8 cellular contexts compared by ENCODE assay signal in the genomic region with DNA sequence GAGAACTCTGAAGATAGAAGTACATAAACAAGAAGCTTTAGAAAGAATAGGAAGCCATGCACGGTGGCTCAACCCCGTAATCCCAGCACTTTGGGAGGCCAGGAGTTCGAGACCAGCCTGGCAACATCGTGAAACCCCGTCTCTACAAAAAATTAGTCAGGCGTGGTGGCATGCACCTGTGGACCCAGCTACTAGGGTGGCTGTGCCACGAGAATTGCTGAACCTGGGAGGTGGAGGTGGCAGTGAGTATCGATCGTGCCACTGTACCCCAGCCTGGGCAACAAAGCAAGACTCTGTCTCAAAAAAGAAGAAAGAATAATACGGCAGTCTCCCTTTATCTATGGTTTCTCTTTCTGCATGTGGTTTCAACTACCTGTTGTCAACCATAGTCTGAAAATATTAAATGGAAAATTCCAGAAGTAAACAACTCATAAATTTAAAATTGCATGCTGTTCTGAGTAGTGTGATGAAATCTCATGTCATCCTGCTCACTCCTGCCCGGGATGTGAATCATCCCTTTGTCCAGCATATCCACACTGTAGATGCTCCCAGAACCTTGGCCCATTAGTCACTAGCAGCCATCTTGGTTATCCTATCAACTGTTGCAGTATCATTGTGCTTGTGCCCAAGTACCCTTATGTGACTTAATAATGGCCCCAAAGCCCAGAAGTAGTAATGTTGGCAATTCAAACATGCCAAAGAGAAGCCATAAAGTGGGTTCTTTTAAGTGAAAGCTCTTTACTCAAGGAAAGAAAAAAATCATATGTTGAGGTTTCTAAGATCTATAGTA. TPM values are rescaled to one million over a fixed set of nuclear protein-coding genes. Genes with fewer than 3 reads are reported as not detected.
A peak's percentile ranks its signal among the peaks of the same experiment; 100 is the strongest.
DNase-seq lines count a peak whose midpoint lies in the region; ATAC-seq and TF ChIP-seq lines count a peak whose summit lies in the region.

No MANE protein-coding gene starts in this region.

- no peaks in the 10 kb centered on the region for H3K9me3 ChIP-seq in right atrium auricular region

- CTCF ChIA-PET in activated CD4-positive, alpha-beta memory T cell treated with anti-CD3 and anti-CD28 coated beads, Interleukin-2, amount 10 ng/mL, durations not matched to agents 7 days and 5 days (lab: Charles Lee) = interaction anchor here (1.2 kb wide), 1 partner anchor 18 kb away, joined by 4 read pairs; no protein-coding TSS in a partner anchor

- peaks cover 6% of the 10 kb centered on the region for H3K27me3 Mint-ChIP-seq in GM23338 (ENCODE audit: insufficient read depth, low read depth, poor library complexity)
- no peaks in the 10 kb centered on the region for H3K27me3 Mint-ChIP-seq in activated CD4-positive, alpha-beta memory T cell treated with anti-CD3 and anti-CD28 coated beads, Interleukin-2, amount 10 ng/mL, durations not matched to agents 7 days and 5 days
- H3K27me3 Mint-ChIP-seq in progenitor cell of endocrine pancreas = no peaks in the 10 kb centered on the region

- peaks cover 16% of the 10 kb centered on the region for H4K20me1 ChIP-seq in GM23338 (replicated peaks; ENCODE audit: insufficient read depth)

- no peaks in the 10 kb centered on the region for H3K9me3 Mint-ChIP-seq in GM23338
- peaks cover 10% of the 10 kb centered on the region for H3K9me3 Mint-ChIP-seq in activated CD4-positive, alpha-beta memory T cell treated with anti-CD3 and anti-CD28 coated beads, Interleukin-2, amount 10 ng/mL, durations not matched to agents 7 days and 5 days
- H3K9me3 Mint-ChIP-seq in progenitor cell of endocrine pancreas (ENCODE audit: low read depth) = no peaks in the 10 kb centered on the region

- H3K27ac ChIP-seq in GM23338 (ENCODE audit: low read depth) = peak overlapping the region; percentile 3; the same call in 1 of the 2 replicates
- no peak overlapping the region for H3K27ac ChIP-seq in right atrium auricular region

- H2AFZ ChIP-seq in GM23338 = no peak overlapping the region

- POLR2A ChIA-PET in activated CD4-positive, alpha-beta memory T cell treated with anti-CD3 and anti-CD28 coated beads, Interleukin-2, amount 10 ng/mL, durations not matched to agents 7 days and 5 days (lab: Charles Lee) = interaction anchor here (0.7 to 1.6 kb wide), 8 partner anchors 8 to 87 kb away, joined by 3 to 5 read pairs (median 4); a partner anchor contains a TSS

- H3K27ac Mint-ChIP-seq in GM23338 (peak overlapping the region; percentile 80; the same call in 1 of the 2 replicates), progenitor cell of endocrine pancreas (no peak overlapping the region)
- H3K27ac Mint-ChIP-seq in activated CD4-positive, alpha-beta memory T cell treated with anti-CD3 and anti-CD28 coated beads, Interleukin-2, amount 10 ng/mL, durations not matched to agents 7 days and 5 days = peak overlapping the region; percentile 62

- peaks cover 99% of the 10 kb centered on the region for H3K79me2 ChIP-seq in GM23338 (replicated peaks; ENCODE audit: insufficient read depth)

- no peak overlapping the region for H3K4me2 ChIP-seq in GM23338

- H3K4me3 ChIP-seq in GM23338 (no peak overlapping the region), right atrium auricular region (no peak overlapping the region)

- H3K36me3 ChIP-seq in GM23338 (ENCODE audit: insufficient read depth) (peaks cover 40% of the 10 kb centered on the region), right atrium auricular region (peaks cover 44% of the 10 kb centered on the region)

- H3K4me1 Mint-ChIP-seq in GM23338 (peaks cover 28% of the 10 kb centered on the region; the same call in 2 of the 3 replicates), progenitor cell of endocrine pancreas (ENCODE audit: low read depth) (no peaks in the 10 kb centered on the region)
- peaks cover 56% of the 10 kb centered on the region for H3K4me1 Mint-ChIP-seq in activated CD4-positive, alpha-beta memory T cell treated with anti-CD3 and anti-CD28 coated beads, Interleukin-2, amount 10 ng/mL, durations not matched to agents 7 days and 5 days

- no peaks in the 10 kb centered on the region for H3K9me2 ChIP-seq in GM23338 (ENCODE audit: insufficient read depth)

- H3K4me1 ChIP-seq in GM23338 (ENCODE audit: insufficient read depth) (no peaks in the 10 kb centered on the region), right atrium auricular region (peaks cover 0 to 7% of the 10 kb centered on the region in 2 donors)

- H3K36me3 Mint-ChIP-seq in GM23338 (ENCODE audit: low read depth) (peaks cover 92% of the 10 kb centered on the region), progenitor cell of endocrine pancreas (ENCODE audit: insufficient read depth) (peaks cover 32% of the 10 kb centered on the region)
- peaks cover 92% of the 10 kb centered on the region for H3K36me3 Mint-ChIP-seq in activated CD4-positive, alpha-beta memory T cell treated with anti-CD3 and anti-CD28 coated beads, Interleukin-2, amount 10 ng/mL, durations not matched to agents 7 days and 5 days (ENCODE audit: low read depth)

- H3K4me3 Mint-ChIP-seq in GM23338 = no peak overlapping the region
- H3K4me3 Mint-ChIP-seq in activated CD4-positive, alpha-beta memory T cell treated with anti-CD3 and anti-CD28 coated beads, Interleukin-2, amount 10 ng/mL, durations not matched to agents 7 days and 5 days = no peak overlapping the region
- no peak overlapping the region for H3K4me3 Mint-ChIP-seq in progenitor cell of endocrine pancreas (ENCODE audit: low read depth)

- no peak for ATAC-seq in GM23338
- ATAC-seq in GM19467 (IDR thresholded peaks at IDR 0.05; ENCODE audit: unreplicated experiment) = no peak
- ATAC-seq in GM18868 (IDR thresholded peaks at IDR 0.05; ENCODE audit: unreplicated experiment) = no peak

- TF ChIP-seq CTCF in GM23338 (conservative IDR thresholded peaks at IDR 0.05; ENCODE audit: low read depth in 2 of 2) = no peak
- TF ChIP-seq CTCF in progenitor cell of endocrine pancreas (IDR thresholded peaks at IDR 0.05; ENCODE audit: unreplicated experiment) = no peak
- no peak for TF ChIP-seq CTCF in right atrium auricular region (IDR thresholded peaks at IDR 0.05)

- DNase-seq in A172 (ENCODE audit: low spot score) (peak; percentile 84), GM23338 (ENCODE audit: low spot score) (no peak), fibroblast of the conjunctiva (ENCODE audit: low read depth) (peak; percentile 86), progenitor cell of endocrine pancreas (ENCODE audit: low spot score, unreplicated experiment) (no peak), right atrium auricular region (ENCODE audit: low spot score) (no peak)
- no peak for DNase-seq in activated CD4-positive, alpha-beta memory T cell treated with anti-CD3 and anti-CD28 coated beads, Interleukin-2, amount 10 ng/mL, durations not matched to agents 7 days and 5 days

- no peaks in the 10 kb centered on the region for H3K27me3 ChIP-seq in GM23338 (ENCODE audit: insufficient read depth)
- H3K27me3 ChIP-seq in right atrium auricular region = no peaks in the 10 kb centered on the region

- H3F3A ChIP-seq in GM23338 (replicated peaks; ENCODE audit: low read depth) = no peaks in the 10 kb centered on the region

TF ChIP-seq in GM23338, 12 proteins besides CTCF, POLR2A, EP300 and RAD21 (continues in another document):
- TF ChIP-seq CREB1 (CRISPR knock-in tag; IDR thresholded peaks at IDR 0.05; ENCODE audit: low read depth) (no peak), EZH2phosphoT487 (IDR thresholded peaks at IDR 0.05; ENCODE audit: unreplicated experiment) (no peak)
- TF ChIP-seq, protein P1, sequence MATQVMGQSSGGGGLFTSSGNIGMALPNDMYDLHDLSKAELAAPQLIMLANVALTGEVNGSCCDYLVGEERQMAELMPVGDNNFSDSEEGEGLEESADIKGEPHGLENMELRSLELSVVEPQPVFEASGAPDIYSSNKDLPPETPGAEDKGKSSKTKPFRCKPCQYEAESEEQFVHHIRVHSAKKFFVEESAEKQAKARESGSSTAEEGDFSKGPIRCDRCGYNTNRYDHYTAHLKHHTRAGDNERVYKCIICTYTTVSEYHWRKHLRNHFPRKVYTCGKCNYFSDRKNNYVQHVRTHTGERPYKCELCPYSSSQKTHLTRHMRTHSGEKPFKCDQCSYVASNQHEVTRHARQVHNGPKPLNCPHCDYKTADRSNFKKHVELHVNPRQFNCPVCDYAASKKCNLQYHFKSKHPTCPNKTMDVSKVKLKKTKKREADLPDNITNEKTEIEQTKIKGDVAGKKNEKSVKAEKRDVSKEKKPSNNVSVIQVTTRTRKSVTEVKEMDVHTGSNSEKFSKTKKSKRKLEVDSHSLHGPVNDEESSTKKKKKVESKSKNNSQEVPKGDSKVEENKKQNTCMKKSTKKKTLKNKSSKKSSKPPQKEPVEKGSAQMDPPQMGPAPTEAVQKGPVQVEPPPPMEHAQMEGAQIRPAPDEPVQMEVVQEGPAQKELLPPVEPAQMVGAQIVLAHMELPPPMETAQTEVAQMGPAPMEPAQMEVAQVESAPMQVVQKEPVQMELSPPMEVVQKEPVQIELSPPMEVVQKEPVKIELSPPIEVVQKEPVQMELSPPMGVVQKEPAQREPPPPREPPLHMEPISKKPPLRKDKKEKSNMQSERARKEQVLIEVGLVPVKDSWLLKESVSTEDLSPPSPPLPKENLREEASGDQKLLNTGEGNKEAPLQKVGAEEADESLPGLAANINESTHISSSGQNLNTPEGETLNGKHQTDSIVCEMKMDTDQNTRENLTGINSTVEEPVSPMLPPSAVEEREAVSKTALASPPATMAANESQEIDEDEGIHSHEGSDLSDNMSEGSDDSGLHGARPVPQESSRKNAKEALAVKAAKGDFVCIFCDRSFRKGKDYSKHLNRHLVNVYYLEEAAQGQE (IDR thresholded peaks at IDR 0.05; ENCODE audit: unreplicated experiment) = no peak

RNA-seq across cellular contexts. Expression of a gene that starts 22.1 kb away (rescaled TPM):
- 193 and 213 TPM in 2 replicates for total RNA-seq in A172 (2014; rRNA removed; shearing (Covaris generic))
- total RNA-seq in GM23338 (2014; rRNA removed; shearing (Covaris generic)) = 213 and 218 TPM in 2 replicates
- 516 and 582 TPM in 2 replicates for polyA plus RNA-seq in GM23338 (2016; fragmentation: Nextera tagmentation; extraction: Ambion mirVana)
- total RNA-seq in activated CD4-positive, alpha-beta memory T cell treated with anti-CD3 and anti-CD28 coated beads, Interleukin-2, amount 10 ng/mL, durations not matched to agents 7 days and 5 days = 100 to 1,000 TPM; 194 to 203 TPM
- total RNA-seq in progenitor cell of endocrine pancreas (114 and 120 TPM in 2 replicates), right atrium auricular region (100 to 1,000 TPM in 1 of 2 donors, 10 to 100 TPM in 1; 94.7 to 109 TPM)

Comparison
In these comparisons a context has a peak if more than half of its experiments do, and no peak if none do; other contexts are left out.
1. DNase-seq: peak in A172 (single experiment) and fibroblast of the conjunctiva (single experiment); none in GM23338 (single experiment), activated CD4-positive, alpha-beta memory T cell treated with anti-CD3 and anti-CD28 coated beads, Interleukin-2, amount 10 ng/mL, durations not matched to agents 7 days and 5 days (single experiment), progenitor cell of endocrine pancreas (single experiment) and right atrium auricular region (single experiment).